Comparison of ENCODE assay signal across 23 cellular contexts in genomic region chr1:231701306-231701705, GRCh38.
A peak's percentile ranks its signal among the peaks of the same experiment; 100 is the strongest.
DNase-seq lines count a peak whose midpoint lies in the region; ATAC-seq and TF ChIP-seq lines count a peak whose summit lies in the region.
"Had no signal": no experiment of that assay in that cellular context is flagged by ENCODE, and none has a peak within 500 bp of the region (broad histone marks: within the 10 kb centered on the region; RNA-seq: fewer than 3 reads in every experiment).

No MANE protein-coding gene starts in this region.

- no peak overlapping the region for H3K23ac ChIP-seq in IMR-90 (ENCODE audit: low read depth, low read length)

- H2BK120ac ChIP-seq in IMR-90 (ENCODE audit: low read depth, low read length), result no peak overlapping the region

- no TSS peak for BruUV-seq in IMR-90 (replicated peaks; lab: Mats Ljungman, UMichigan)
- BruUV-seq in OCI-LY7 (replicated peaks; lab: Mats Ljungman, UMichigan), result no TSS peak
- no TSS peak for BruUV-seq in mammary epithelial cell (replicated peaks; lab: Mats Ljungman, UMichigan)

- no peaks in the 10 kb centered on the region for H3K9me3 ChIP-seq in IMR-90 (ENCODE audit: control insufficient read depth, insufficient read depth, low read length)
- H3K9me3 ChIP-seq in OCI-LY7 (ENCODE audit: low read length), result no peaks in the 10 kb centered on the region
- no peaks in the 10 kb centered on the region for H3K9me3 ChIP-seq in esophagus squamous epithelium
- H3K9me3 ChIP-seq in mammary epithelial cell (replicated peaks; ENCODE audit: insufficient read depth, low read length), result no peaks in the 10 kb centered on the region
- H3K9me3 ChIP-seq: A549, BE2C, HAP-1 had no signal

- H3K36me3 ChIP-seq in IMR-90 (ENCODE audit: control insufficient read depth, insufficient read depth, low read length) (peaks cover 3% of the 10 kb centered on the region; the same call in 1 of the 2 replicates), OCI-LY7 (ENCODE audit: insufficient read depth, low read length) (no peaks in the 10 kb centered on the region), esophagus squamous epithelium (no peaks in the 10 kb centered on the region), mammary epithelial cell (ENCODE audit: insufficient read depth, low read length) (no peaks in the 10 kb centered on the region)
- H3K36me3 ChIP-seq: BE2C, HAP-1 had no signal

- POLR2A ChIA-PET in IMR-90 (lab: Charles Lee; ENCODE audit: unreplicated experiment), result no interaction called here
- POLR2A ChIA-PET in OCI-LY7 (lab: Charles Lee), result interaction anchor here (0.7 kb wide), 1 partner anchor 58 kb away, joined by 3 read pairs; no protein-coding TSS in a partner anchor

- dilution Hi-C loops in IMR-90 (cut with HindIII; ENCODE audit: low sequenced_read_pairs, unreplicated experiment) (no loop called here), mammary epithelial cell (cut with HindIII; ENCODE audit: low sequenced_read_pairs) (no loop called here)

- H3K4me2 ChIP-seq in IMR-90 (ENCODE audit: low read depth, low read length), result peak overlapping the region; percentile 38; the same call in 1 of the 2 replicates
- no peak overlapping the region for H3K4me2 ChIP-seq in OCI-LY7 (ENCODE audit: low read length)
- no peak overlapping the region for H3K4me2 ChIP-seq in mammary epithelial cell (ENCODE audit: insufficient read depth, low read depth, low read length)
- H3K4me2 ChIP-seq: A549; BLaER1 treated with 17β-estradiol and CSF1 and Interleukin-3, amounts not matched to agents 10 nM and 100 nM had no signal

- no peak overlapping the region for H2AK9ac ChIP-seq in IMR-90 (replicated peaks; ENCODE audit: low read depth, low read length, poor library complexity)

- no peak overlapping the region for H3K4ac ChIP-seq in IMR-90 (ENCODE audit: low read depth, low read length)

- H4K20me1 ChIP-seq in IMR-90 (ENCODE audit: insufficient read depth, low read length) (no peaks in the 10 kb centered on the region), OCI-LY7 (ENCODE audit: insufficient read depth, low read length) (no peaks in the 10 kb centered on the region), mammary epithelial cell (ENCODE audit: insufficient read depth, low read length) (no peaks in the 10 kb centered on the region)

- H3K79me1 ChIP-seq in IMR-90 (ENCODE audit: low read depth in 1 of 2, low read length in 2 of 2), result peaks cover 0 to 3% of the 10 kb centered on the region in 2 experiments; a peak in 1 of 4 replicates

- ATAC-seq in IMR-90 (ENCODE audit: low read depth) (no peak), GM18519 (IDR thresholded peaks at IDR 0.05; ENCODE audit: low FRiP score, unreplicated experiment) (no peak)
- ATAC-seq: A549 had no signal

- TF ChIP-seq POLR2A in IMR-90 (IDR thresholded peaks at IDR 0.05; ENCODE audit: low read depth, low read length) (no peak), esophagus squamous epithelium (IDR thresholded peaks at IDR 0.05) (no peak)

- H3K4me1 ChIP-seq in IMR-90 (ENCODE audit: control insufficient read depth, insufficient read depth, low read length) (peaks cover 18% of the 10 kb centered on the region), OCI-LY7 (ENCODE audit: insufficient read depth, low read length, poor library complexity, severe bottlenecking) (no peaks in the 10 kb centered on the region), esophagus squamous epithelium (peaks cover 0 to 13% (median 3%) of the 10 kb centered on the region in 3 donors), mammary epithelial cell (ENCODE audit: insufficient read depth, low read length) (no peaks in the 10 kb centered on the region)
- H3K4me1 ChIP-seq: A549, HAP-1 had no signal

- H2AFZ ChIP-seq in IMR-90 (replicated peaks; ENCODE audit: low read length, poor library complexity), result no peak overlapping the region
- no peak overlapping the region for H2AFZ ChIP-seq in OCI-LY7 (ENCODE audit: low read length)
- H2AFZ ChIP-seq in mammary epithelial cell (ENCODE audit: low read depth, low read length), result no peak overlapping the region

- no peaks in the 10 kb centered on the region for H3K27me3 Mint-ChIP-seq in osteocyte (ENCODE audit: unreplicated experiment)
- H3K27me3 Mint-ChIP-seq: CD4-positive, alpha-beta T cell; CD8-positive, alpha-beta memory T cell had no signal

- peaks cover 66% of the 10 kb centered on the region for H3K4me1 Mint-ChIP-seq in osteocyte (ENCODE audit: unreplicated experiment)

- H3K27ac Mint-ChIP-seq in osteocyte (ENCODE audit: unreplicated experiment), result peak overlapping the region; percentile 92
- H3K27ac Mint-ChIP-seq: CD4-positive, alpha-beta T cell; HFFc6 had no signal

- H2AK5ac ChIP-seq in IMR-90 (ENCODE audit: low read depth, low read length), result no peak overlapping the region

- CTCF ChIA-PET in IMR-90 (lab: Yijun Ruan, JAX), result no interaction called here
- CTCF ChIA-PET in OCI-LY7 (lab: Charles Lee; ENCODE audit: unreplicated experiment), result no interaction called here
- CTCF ChIA-PET in mammary epithelial cell (lab: Charles Lee; ENCODE audit: low non-redundant PET), result no interaction called here

- TF ChIP-seq CTCF in IMR-90 (conservative IDR thresholded peaks at IDR 0.05; ENCODE audit: low read depth, low read length), result no peak
- no peak for TF ChIP-seq CTCF in astrocyte of the spinal cord (IDR thresholded peaks at IDR 0.05; ENCODE audit: low read depth, low read length)
- TF ChIP-seq CTCF in osteocyte (IDR thresholded peaks at IDR 0.05), result no peak
- no peak for TF ChIP-seq CTCF in OCI-LY7 (conservative IDR thresholded peaks at IDR 0.05; ENCODE audit: low read length)
- TF ChIP-seq CTCF in esophagus squamous epithelium (IDR thresholded peaks at IDR 0.05), result no peak
- TF ChIP-seq CTCF in mammary epithelial cell (conservative IDR thresholded peaks at IDR 0.05 in 1 of 2, IDR thresholded peaks at IDR 0.05 in 1 of 2; ENCODE audit: extremely low read depth in 1 of 2, insufficient read depth in 1 of 2, low read depth in 1 of 2, low read length in 2 of 2), result no peak

- H3K56ac ChIP-seq in IMR-90 (ENCODE audit: extremely low read depth, insufficient read depth, low read length), result no peak overlapping the region

- H3K27me3 ChIP-seq in IMR-90 (ENCODE audit: control insufficient read depth, insufficient read depth, low read length), result no peaks in the 10 kb centered on the region
- no peaks in the 10 kb centered on the region for H3K27me3 ChIP-seq in esophagus squamous epithelium
- H3K27me3 ChIP-seq in mammary epithelial cell (ENCODE audit: insufficient read depth, low read length), result no peaks in the 10 kb centered on the region
- H3K27me3 ChIP-seq: BE2C; BLaER1 treated with 17β-estradiol and CSF1 and Interleukin-3, amounts not matched to agents 10 nM and 100 nM had no signal

- no peak overlapping the region for H4K91ac ChIP-seq in IMR-90 (ENCODE audit: insufficient read depth, low read depth, low read length)

- intact Hi-C loops in IMR-90 (cut with micrococcal nuclease) (no loop called here), OCI-LY7 (cut with micrococcal nuclease; ENCODE audit: unreplicated experiment) (no loop called here), esophagus squamous epithelium (cut with DNase I) (no loop called here), mammary epithelial cell (cut with micrococcal nuclease) (no loop called here)

- H3K27ac ChIP-seq in IMR-90 (ENCODE audit: insufficient read depth, low read length) (no peak overlapping the region), OCI-LY7 (ENCODE audit: low read depth, low read length, poor library complexity, severe bottlenecking) (no peak overlapping the region), esophagus squamous epithelium (no peak overlapping the region), mammary epithelial cell (ENCODE audit: insufficient read depth, low read depth, low read length) (no peak overlapping the region)
- H3K27ac ChIP-seq: A549; BLaER1 treated with 17β-estradiol and CSF1 and Interleukin-3, amounts not matched to agents 10 nM and 100 nM had no signal

- H4K8ac ChIP-seq in IMR-90 (ENCODE audit: low read depth in 2 of 2, low read length in 2 of 2), result no peak overlapping the region

- H3K9ac ChIP-seq in IMR-90 (ENCODE audit: low read depth, low read length), result no peak overlapping the region
- H3K9ac ChIP-seq in mammary epithelial cell (ENCODE audit: insufficient read depth, low read length), result no peak overlapping the region
- H3K9ac ChIP-seq: BLaER1 treated with 17β-estradiol and CSF1 and Interleukin-3, amounts not matched to agents 10 nM and 100 nM had no signal

- no peak overlapping the region for H3K14ac ChIP-seq in IMR-90 (replicated peaks; ENCODE audit: low read depth, low read length)

- H2BK5ac ChIP-seq in IMR-90 (ENCODE audit: low read depth, low read length, poor library complexity, severe bottlenecking), result no peak overlapping the region

- no peak for TF ChIP-seq RAD21 in IMR-90 (IDR thresholded peaks at IDR 0.05; ENCODE audit: low read length)

- in situ Hi-C loops in IMR-90 (cut with MboI; ENCODE audit: low sequenced_read_pairs) (no loop called here), astrocyte of the spinal cord (cut with HindIII; ENCODE audit: low sequenced_read_pairs) (no loop called here), mammary epithelial cell (cut with MboI; ENCODE audit: low sequenced_read_pairs in 2 of 2) (no loop called here)

- no peaks in the 10 kb centered on the region for H3K9me3 Mint-ChIP-seq in osteocyte (ENCODE audit: unreplicated experiment)
- H3K9me3 Mint-ChIP-seq: CD4-positive, alpha-beta T cell; CD8-positive, alpha-beta memory T cell; HFFc6 had no signal

- H3K79me2 ChIP-seq in OCI-LY7 (ENCODE audit: insufficient read depth, low read depth, low read length), result no peaks in the 10 kb centered on the region
- no peaks in the 10 kb centered on the region for H3K79me2 ChIP-seq in mammary epithelial cell (ENCODE audit: insufficient read depth, low read length)

- H4K5ac ChIP-seq in IMR-90 (ENCODE audit: low read depth, low read length), result peak overlapping the region; percentile 32; the same call in 1 of the 2 replicates

- peak overlapping the region; percentile 14; the same call in 1 of the 2 replicates for H3K18ac ChIP-seq in IMR-90 (ENCODE audit: low read depth, low read length)

- peak overlapping the region; percentile 23 for H3K4me3 Mint-ChIP-seq in osteocyte (ENCODE audit: unreplicated experiment)
- H3K4me3 Mint-ChIP-seq: CD14-positive monocyte; CD4-positive, alpha-beta T cell; CD8-positive, alpha-beta memory T cell; HFFc6 had no signal

- H3K36me3 Mint-ChIP-seq in osteocyte (ENCODE audit: unreplicated experiment), result peaks cover 12% of the 10 kb centered on the region

- H3K9me2 ChIP-seq in OCI-LY7 (ENCODE audit: insufficient read depth, low read length), result no peaks in the 10 kb centered on the region

- no peak overlapping the region for H2BK15ac ChIP-seq in IMR-90 (ENCODE audit: low read depth, low read length)

- H2BK20ac ChIP-seq in IMR-90 (ENCODE audit: low read depth, low read length), result no peak overlapping the region

- H3K9me1 ChIP-seq in IMR-90 (ENCODE audit: insufficient read depth, low read length), result peaks cover 7% of the 10 kb centered on the region

- H3K4me3 ChIP-seq in IMR-90 (ENCODE audit: insufficient read depth, low read depth, low read length) (no peak overlapping the region), astrocyte of the spinal cord (ENCODE audit: low read depth, low read length) (no peak overlapping the region), OCI-LY7 (ENCODE audit: low read depth, low read length, poor library complexity, severe bottlenecking) (no peak overlapping the region), esophagus squamous epithelium (no peak overlapping the region), mammary epithelial cell (replicated peaks in 1 of 3; ENCODE audit: insufficient read depth in 1 of 3, low read depth in 2 of 3, low read length in 3 of 3) (no peak overlapping the region)
- H3K4me3 ChIP-seq: A549; BLaER1 treated with 17β-estradiol and CSF1 and Interleukin-3, amounts not matched to agents 10 nM and 100 nM; HAP-1 had no signal

- DNase-seq in IMR-90, result no peak
- peak; percentile 46 for DNase-seq in astrocyte of the spinal cord (ENCODE audit: low read depth, low spot score)
- DNase-seq in dedifferentiated amniotic fluid mesenchymal stem cell (ENCODE audit: extremely low spot score), result peak; percentile 20
- no peak for DNase-seq in osteocyte (ENCODE audit: extremely low spot score, unreplicated experiment)
- DNase-seq in OCI-LY7 (ENCODE audit: low spot score), result no peak
- no peak for DNase-seq in esophagus squamous epithelium (lab: John Stamatoyannopoulos, UW)
- no peak for DNase-seq in mammary epithelial cell
- DNase-seq: 8988T; ACHN; AML-193; BE2C; CD4-positive, alpha-beta T cell; CD8-positive, alpha-beta memory T cell; DMS 273 treated with DMSO at 0.1 percent for 48 hours; DMS79; GF-D8; GOT3; HFFc6 had no signal

Comparison
In these comparisons a context has a peak if more than half of its experiments do, and no peak if none do; other contexts are left out.
1. DNase-seq: peak in astrocyte of the spinal cord (single experiment) and dedifferentiated amniotic fluid mesenchymal stem cell (single experiment); none in IMR-90 (single experiment), osteocyte (single experiment), OCI-LY7 (single experiment), esophagus squamous epithelium (single experiment) and mammary epithelial cell (single experiment).